In the genomic region with DNA sequence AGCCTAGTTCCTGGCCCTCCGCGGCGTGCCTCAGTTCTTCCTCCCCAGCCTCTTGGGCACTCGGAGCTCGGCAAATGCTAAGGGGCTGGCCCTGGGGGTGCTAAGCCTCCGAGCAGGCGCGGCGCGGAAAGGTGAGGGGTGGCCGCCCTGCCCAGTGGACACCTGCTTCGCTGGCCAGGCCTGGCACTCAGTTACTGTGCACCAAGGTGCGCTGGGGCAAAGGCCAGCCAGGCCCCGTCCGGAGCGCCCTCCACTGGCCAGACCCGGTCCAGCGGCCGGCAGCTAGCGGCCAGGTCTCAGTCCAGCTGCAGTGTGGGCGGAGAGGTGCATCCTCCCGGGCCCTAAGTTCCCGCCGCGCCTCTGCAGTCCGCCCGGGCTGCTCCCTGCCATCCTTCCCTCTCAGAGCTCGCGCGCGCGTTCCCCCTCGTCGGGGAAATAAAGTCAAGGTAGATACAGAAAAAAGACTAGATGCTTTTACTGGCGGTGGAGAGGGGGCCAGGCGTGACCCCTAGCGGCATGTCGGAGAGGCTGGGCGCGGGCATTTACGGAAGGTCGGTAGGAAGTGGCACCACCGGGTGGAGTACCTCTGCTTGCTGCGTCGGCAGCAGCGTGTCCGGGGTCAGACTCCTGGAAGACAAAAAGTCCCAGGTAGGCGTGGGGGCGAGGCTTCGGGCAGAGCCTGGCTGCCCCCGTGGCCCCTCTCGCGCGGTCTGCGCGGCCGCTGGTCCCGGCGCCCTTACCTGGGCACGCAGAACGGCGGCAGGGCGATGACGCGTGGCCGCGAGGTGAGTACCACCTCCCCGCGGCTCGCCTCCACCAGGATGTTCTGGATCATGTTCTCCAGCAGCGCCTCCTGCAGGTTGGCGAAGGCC, we compare ENCODE assay signal across 8 cellular contexts. TPM values are rescaled to one million over a fixed set of nuclear protein-coding genes. Genes with fewer than 3 reads are reported as not detected.
DNase-seq lines count a peak whose midpoint lies in the region; ATAC-seq and TF ChIP-seq lines count a peak whose summit lies in the region.

No MANE protein-coding gene starts in this region.

- peaks cover 25% of the 10 kb centered on the region for H3K27me3 ChIP-seq in CD4-positive, CD25-positive, alpha-beta regulatory T cell (ENCODE audit: control insufficient read depth, insufficient read depth, low read length)

- no peak overlapping the region for H3K27ac Mint-ChIP-seq in CD4-positive, CD25-positive, alpha-beta regulatory T cell
- H3K27ac Mint-ChIP-seq in T-cell (no peak overlapping the region), mesothelial cell of epicardium (no peak overlapping the region)

- DNase-seq in CD4-positive, CD25-positive, alpha-beta regulatory T cell, result peak in 2 of 3 donors; percentile 17 to 31
- peak; percentile 92 for DNase-seq in HuH-7.5 (ENCODE audit: low spot score)
- DNase-seq in T-cell, result peak in 26 of 34 experiments; percentile 21 to 58 (median 34)
- DNase-seq in dermis blood vessel endothelial cell, result peak; percentile 58
- peak in 1 of 2 experiments; percentile 72 for DNase-seq in mesothelial cell of epicardium (ENCODE audit: low spot score in 2 of 2, unreplicated experiment in 2 of 2)
- DNase-seq in T1000 (lab: John Stamatoyannopoulos, UW), result no peak
- DNase-seq in amniotic stem cell (lab: John Stamatoyannopoulos, UW), result no peak

- peaks cover 0 to 18% (median 5%) of the 10 kb centered on the region in 4 donors for H3K4me1 Mint-ChIP-seq in CD4-positive, CD25-positive, alpha-beta regulatory T cell
- peaks cover 10 to 22% (median 18%) of the 10 kb centered on the region in 3 donors for H3K4me1 Mint-ChIP-seq in T-cell
- peaks cover 7% of the 10 kb centered on the region for H3K4me1 Mint-ChIP-seq in mesothelial cell of epicardium

- H3K27me3 Mint-ChIP-seq in CD4-positive, CD25-positive, alpha-beta regulatory T cell, result peaks cover 69% of the 10 kb centered on the region
- peaks cover 56 to 74% of the 10 kb centered on the region in 2 donors for H3K27me3 Mint-ChIP-seq in T-cell
- H3K27me3 Mint-ChIP-seq in mesothelial cell of epicardium (ENCODE audit: low read depth), result peaks cover 95% of the 10 kb centered on the region

- POLR2A ChIA-PET in T-cell (lab: Charles Lee), result no interaction called here

- no peaks in the 10 kb centered on the region for H3K36me3 Mint-ChIP-seq in CD4-positive, CD25-positive, alpha-beta regulatory T cell
- H3K36me3 Mint-ChIP-seq in T-cell, result no peaks in the 10 kb centered on the region
- H3K36me3 Mint-ChIP-seq in mesothelial cell of epicardium, result no peaks in the 10 kb centered on the region

- TF ChIP-seq CTCF in mesothelial cell of epicardium (IDR thresholded peaks at IDR 0.05; ENCODE audit: unreplicated experiment), result peak; percentile 42

- CTCF ChIA-PET in T-cell (lab: Charles Lee), result interaction anchor here (0.6 to 1.4 kb wide), 3 partner anchors 21 to 452 kb away, joined by 3 read pairs; no protein-coding TSS in a partner anchor

- no peaks in the 10 kb centered on the region for H3K36me3 ChIP-seq in CD4-positive, CD25-positive, alpha-beta regulatory T cell (ENCODE audit: control insufficient read depth, insufficient read depth, low read length)

- H3K27ac ChIP-seq in CD4-positive, CD25-positive, alpha-beta regulatory T cell (ENCODE audit: insufficient read depth, low read length, poor library complexity, severe bottlenecking), result no peak overlapping the region

- peak overlapping the region; percentile 38 to 83 (median 66) for H3K4me3 Mint-ChIP-seq in CD4-positive, CD25-positive, alpha-beta regulatory T cell
- H3K4me3 Mint-ChIP-seq in T-cell (peak overlapping the region; percentile 58 to 72 (median 65)), mesothelial cell of epicardium (peak overlapping the region; percentile 57)

- H3K9me3 ChIP-seq in CD4-positive, CD25-positive, alpha-beta regulatory T cell (ENCODE audit: control insufficient read depth in 2 of 2, low read length in 2 of 2), result no peaks in the 10 kb centered on the region

- peaks cover 0 to 2% (median 0%) of the 10 kb centered on the region in 7 donors for H3K9me3 Mint-ChIP-seq in CD4-positive, CD25-positive, alpha-beta regulatory T cell
- H3K9me3 Mint-ChIP-seq in T-cell, result no peaks in the 10 kb centered on the region
- H3K9me3 Mint-ChIP-seq in mesothelial cell of epicardium, result no peaks in the 10 kb centered on the region

- H3K4me3 ChIP-seq in CD4-positive, CD25-positive, alpha-beta regulatory T cell (ENCODE audit: low read depth, low read length), result no peak overlapping the region

- peak; percentile 22 to 37 for ATAC-seq in CD4-positive, CD25-positive, alpha-beta regulatory T cell (ENCODE audit: low read depth in 2 of 2)
- ATAC-seq in T-cell (replicated peaks in 1 of 4), result peak; percentile 31 to 72 (median 44)
- no peak for ATAC-seq in GM21528 (IDR thresholded peaks at IDR 0.05; ENCODE audit: low FRiP score, unreplicated experiment)

- H3K4me1 ChIP-seq in CD4-positive, CD25-positive, alpha-beta regulatory T cell (ENCODE audit: control insufficient read depth, insufficient read depth, low read length, poor library complexity, severe bottlenecking), result peaks cover 19% of the 10 kb centered on the region

RNA-seq across cellular contexts. Expression of gene CRYBA2, which starts 9.4 kb away (rescaled TPM):
- not detected for total RNA-seq in CD4-positive, CD25-positive, alpha-beta regulatory T cell
- polyA plus RNA-seq in CD4-positive, CD25-positive, alpha-beta regulatory T cell, result not detected
- total RNA-seq in T-cell, result not detected
- not detected in 2 replicates for total RNA-seq in dermis blood vessel endothelial cell
- total RNA-seq in mesothelial cell of epicardium, result not detected in 3 replicates

RNA-seq across cellular contexts. Expression of gene FEV, which starts 17.6 kb away (rescaled TPM):
- total RNA-seq in CD4-positive, CD25-positive, alpha-beta regulatory T cell, result not detected
- not detected for polyA plus RNA-seq in CD4-positive, CD25-positive, alpha-beta regulatory T cell
- total RNA-seq in T-cell (not detected), dermis blood vessel endothelial cell (not detected in 2 replicates), mesothelial cell of epicardium (0.16 to 0.29 TPM (median 0.22 TPM) in 3 replicates)

RNA-seq across cellular contexts. Expression of gene CFAP65, which starts 38.7 kb away (rescaled TPM):
- not detected for total RNA-seq in CD4-positive, CD25-positive, alpha-beta regulatory T cell
- polyA plus RNA-seq in CD4-positive, CD25-positive, alpha-beta regulatory T cell, result not detected
- total RNA-seq in T-cell, result under 1 TPM in 1 of 5 donors, not detected in 4; 0.16 TPM
- total RNA-seq in dermis blood vessel endothelial cell, result not detected in 2 replicates
- total RNA-seq in mesothelial cell of epicardium, result not detected in 3 replicates

RNA-seq across cellular contexts. Expression of gene CDK5R2, which starts 43.2 kb away (rescaled TPM):
- not detected for total RNA-seq in CD4-positive, CD25-positive, alpha-beta regulatory T cell
- polyA plus RNA-seq in CD4-positive, CD25-positive, alpha-beta regulatory T cell, result not detected
- total RNA-seq in T-cell (not detected), dermis blood vessel endothelial cell (not detected in 2 replicates), mesothelial cell of epicardium (0.69 to 0.97 TPM (median 0.90 TPM) in 3 replicates)

RNA-seq across cellular contexts. Expression of gene IHH, which starts 58.1 kb away (rescaled TPM):
- not detected for total RNA-seq in CD4-positive, CD25-positive, alpha-beta regulatory T cell
- not detected for polyA plus RNA-seq in CD4-positive, CD25-positive, alpha-beta regulatory T cell
- total RNA-seq in T-cell (under 1 TPM in 2 of 5 donors, not detected in 3; 0.12 to 0.28 TPM), dermis blood vessel endothelial cell (not detected in 2 replicates), mesothelial cell of epicardium (0.18 to 0.62 TPM (median 0.38 TPM) in 3 replicates)

Comparison
In these comparisons a context has a peak if more than half of its experiments do, and no peak if none do; other contexts are left out.
1. DNase-seq: peak in CD4-positive, CD25-positive, alpha-beta regulatory T cell (2 of 3), HuH-7.5 (single experiment), T-cell (26 of 34) and dermis blood vessel endothelial cell (single experiment); none in T1000 (single experiment) and amniotic stem cell (single experiment).
2. Peak in every context shown above with its lines, with median percentiles within 50 percentile points of each other: H3K4me3 Mint-ChIP-seq.